In genomic region chr20:32859961-32860360, GRCh38 we compare ENCODE assay signal across 28 cellular contexts.
"Had no signal": no experiment of that assay in that cellular context is flagged by ENCODE, and none has a peak within 500 bp of the region (broad histone marks: within the 10 kb centered on the region; RNA-seq: fewer than 3 reads in every experiment).

No MANE protein-coding gene starts in this region.

- H3K4me3 Mint-ChIP-seq: activated CD4-positive, alpha-beta memory T cell treated with anti-CD3 and anti-CD28 coated beads, Interleukin-2, amount 10 ng/mL, durations not matched to agents 7 days and 5 days; activated naive CD4-positive, alpha-beta T cell treated with anti-CD3 and anti-CD28 coated beads, Interleukin-2, amount 10 ng/mL, durations not matched to agents 7 days and 5 days; activated naive CD8-positive, alpha-beta T cell treated with anti-CD3 and anti-CD28 coated beads, Interleukin-2, amount 10 ng/mL, durations not matched to agents 7 days and 5 days; activated T-helper 17 cell treated with anti-CD3 and anti-CD28 coated beads, Interleukin-2, amount 50 U/mL, for 72 hours; T-cell had no signal

- DNase-seq: activated CD4-positive, alpha-beta memory T cell treated with anti-CD3 and anti-CD28 coated beads, Interleukin-2, amount 10 ng/mL, durations not matched to agents 7 days and 5 days; activated CD4-positive, alpha-beta T cell treated with anti-CD3 and anti-CD28 coated beads, Interleukin-2, amount 50 U/mL, for 1 hour; activated CD4-positive, CD25-positive, alpha-beta regulatory T cell; activated gamma-delta T cell; activated naive CD4-positive, alpha-beta T cell treated with anti-CD3 and anti-CD28 coated beads, Interleukin-2, amount 10 ng/mL, durations not matched to agents 7 days and 5 days; activated naive CD8-positive, alpha-beta T cell treated with anti-CD3 and anti-CD28 coated beads, Interleukin-2, amount 10 ng/mL, durations not matched to agents 7 days and 5 days; activated T-cell treated with anti-CD3 and anti-CD28 coated beads for 4 hours; activated T-cell treated with anti-CD3 and anti-CD28 coated beads, Interleukin-2, amount 50 U/mL, for 48 hours; aorta; body of pancreas; central memory CD4-positive, alpha-beta T cell; Kasumi-1; KBM-7; MV-4-11; NCI-H1092 treated with DMSO at 0.1 percent for 48 hours; NCI-H1417 treated with DMSO at 0.1 percent for 48 hours; NCI-H1694; NCI-H2029 treated with DMSO at 0.1 percent for 48 hours; NCI-H345; NCI-H510A; NCI-H69; NK-92 treated with Interleukin-12 subunit alpha and Interleukin-12 subunit beta, amount 100 ng/mL, for 24 hours; OCI-M1; RPMI8226; T-cell had no signal

- ATAC-seq: activated T-helper 17 cell treated with anti-CD3 and anti-CD28 coated beads, Interleukin-2, amount 50 U/mL, for 72 hours; body of pancreas; Panc1; Right ventricle myocardium inferior; T-cell had no signal

- H3K9me3 Mint-ChIP-seq: activated CD4-positive, alpha-beta memory T cell treated with anti-CD3 and anti-CD28 coated beads, Interleukin-2, amount 10 ng/mL, durations not matched to agents 7 days and 5 days; activated naive CD4-positive, alpha-beta T cell treated with anti-CD3 and anti-CD28 coated beads, Interleukin-2, amount 10 ng/mL, durations not matched to agents 7 days and 5 days; activated naive CD8-positive, alpha-beta T cell treated with anti-CD3 and anti-CD28 coated beads, Interleukin-2, amount 10 ng/mL, durations not matched to agents 7 days and 5 days; activated T-helper 17 cell treated with anti-CD3 and anti-CD28 coated beads, Interleukin-2, amount 50 U/mL, for 72 hours; T-cell had no signal

- H3K27ac Mint-ChIP-seq: activated CD4-positive, alpha-beta memory T cell treated with anti-CD3 and anti-CD28 coated beads, Interleukin-2, amount 10 ng/mL, durations not matched to agents 7 days and 5 days; activated naive CD4-positive, alpha-beta T cell treated with anti-CD3 and anti-CD28 coated beads, Interleukin-2, amount 10 ng/mL, durations not matched to agents 7 days and 5 days; activated naive CD8-positive, alpha-beta T cell treated with anti-CD3 and anti-CD28 coated beads, Interleukin-2, amount 10 ng/mL, durations not matched to agents 7 days and 5 days had no signal

- H3K27me3 Mint-ChIP-seq: activated CD4-positive, alpha-beta memory T cell treated with anti-CD3 and anti-CD28 coated beads, Interleukin-2, amount 10 ng/mL, durations not matched to agents 7 days and 5 days; activated naive CD4-positive, alpha-beta T cell treated with anti-CD3 and anti-CD28 coated beads, Interleukin-2, amount 10 ng/mL, durations not matched to agents 7 days and 5 days; activated naive CD8-positive, alpha-beta T cell treated with anti-CD3 and anti-CD28 coated beads, Interleukin-2, amount 10 ng/mL, durations not matched to agents 7 days and 5 days; activated T-helper 17 cell treated with anti-CD3 and anti-CD28 coated beads, Interleukin-2, amount 50 U/mL, for 72 hours; T-cell had no signal
